ENCODE assay signal across 27 cellular contexts in the genomic region with DNA sequence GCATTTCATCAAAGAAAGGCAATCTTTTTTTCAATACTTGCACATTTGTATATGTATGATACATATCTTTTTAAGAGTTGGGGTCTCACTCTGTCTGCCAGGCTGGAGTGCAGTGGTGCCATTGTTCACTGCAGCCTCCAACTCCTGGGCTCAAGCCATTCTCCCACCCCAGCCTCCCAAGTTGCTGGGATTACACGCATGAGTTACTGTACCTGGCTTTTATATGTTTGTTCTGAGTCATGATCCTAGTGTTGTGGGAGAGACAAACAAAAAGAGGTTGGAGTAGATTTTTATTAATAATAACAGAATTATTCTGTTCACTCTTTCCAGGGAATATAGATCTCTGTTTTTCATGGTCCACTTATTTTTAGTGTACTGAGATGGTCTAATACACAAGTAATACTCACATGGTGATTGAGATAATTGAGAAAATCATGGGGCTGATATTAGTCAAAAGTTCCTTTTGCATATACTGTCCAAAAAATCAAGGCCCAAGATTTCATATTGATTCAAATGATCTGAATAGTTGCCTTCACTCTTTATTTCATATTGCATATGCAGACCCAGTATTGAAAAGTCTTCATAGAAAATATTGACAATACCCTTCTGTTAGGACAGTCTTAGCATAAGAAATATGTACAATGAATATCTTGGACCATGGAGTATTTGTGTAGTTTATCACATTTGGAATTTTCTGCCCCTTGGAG.
DNase-seq lines count a peak whose midpoint lies in the region; ATAC-seq and TF ChIP-seq lines count a peak whose summit lies in the region.
"Had no signal": no experiment of that assay in that cellular context is flagged by ENCODE, and none has a peak within 500 bp of the region (broad histone marks: within the 10 kb centered on the region; RNA-seq: fewer than 3 reads in every experiment).

No MANE protein-coding gene starts in this region.

- H3K27me3 Mint-ChIP-seq in progenitor cell of endocrine pancreas (no peaks in the 10 kb centered on the region), chondrocyte (ENCODE audit: low read depth) (no peaks in the 10 kb centered on the region)
- H3K27me3 Mint-ChIP-seq: activated naive CD8-positive, alpha-beta T cell treated with anti-CD3 and anti-CD28 coated beads for 36 hours; IgD-negative memory B cell; memory B cell had no signal

- no peaks in the 10 kb centered on the region for H3F3A ChIP-seq in PC-3 (ENCODE audit: low read length, unreplicated experiment)

- peak overlapping the region; percentile 79 for H3K27ac ChIP-seq in PC-3 (ENCODE audit: low read length)
- peak overlapping the region; percentile 28 for H3K27ac ChIP-seq in epithelial cell of prostate
- H3K27ac ChIP-seq: neutrophil had no signal

- peaks cover 63% of the 10 kb centered on the region for H3K4me1 ChIP-seq in PC-3 (ENCODE audit: insufficient read depth, low read length)

- no peaks in the 10 kb centered on the region for H3K9me3 Mint-ChIP-seq in progenitor cell of endocrine pancreas (ENCODE audit: low read depth)
- no peaks in the 10 kb centered on the region for H3K9me3 Mint-ChIP-seq in chondrocyte (ENCODE audit: low read depth)
- H3K9me3 Mint-ChIP-seq: activated naive CD8-positive, alpha-beta T cell treated with anti-CD3 and anti-CD28 coated beads for 36 hours; IgD-negative memory B cell; memory B cell; T-helper 2 cell treated with Interferon-gamma antibody and Interleukin-4, amounts not matched to agents 5 μg/mL and 100 μg/mL, for 36 hours had no signal

- DNase-seq in COLO668 (lab: John Stamatoyannopoulos, UW; ENCODE audit: unreplicated experiment) (peak; percentile 13), PC-3 (peak; percentile 85), epithelial cell of prostate (ENCODE audit: low read depth, low spot score) (no peak), progenitor cell of endocrine pancreas (ENCODE audit: low spot score, unreplicated experiment) (no peak), hypothalamus (lab: John Stamatoyannopoulos, UW) (no peak), chondrocyte (ENCODE audit: low spot score) (no peak), NCI-H187 treated with DMSO at 0.1 percent for 48 hours (lab: John Stamatoyannopoulos, UW) (no peak)
- DNase-seq: activated CD4-positive, alpha-beta T cell treated with anti-CD3 and anti-CD28 coated beads for 4 hours; activated effector memory CD4-positive, alpha-beta T cell treated with anti-CD3 and anti-CD28 coated beads, Interleukin-2, amount 50 U/mL, for 16 hours; activated naive CD8-positive, alpha-beta T cell treated with anti-CD3 and anti-CD28 coated beads for 36 hours; central memory CD4-positive, alpha-beta T cell; dermis blood vessel endothelial cell; DND-41; glutamatergic neuron; kidney glomerular epithelial cell; NCI-H1092 treated with DMSO at 0.1 percent for 48 hours; NCI-H2081 treated with DMSO at 0.1 percent for 48 hours; NCI-H446; NCI-H774; retina; Right ventricle myocardium superior; stimulated activated CD4-positive, alpha-beta T cell treated with anti-CD3 and anti-CD28 coated beads, Interleukin-2, amount 100 ng/mL, for 24 hours had no signal

- peak overlapping the region; percentile 37; the same call in 1 of the 2 replicates for H3K4me3 ChIP-seq in PC-3 (ENCODE audit: low read length)

- H3K79me2 ChIP-seq in PC-3 (ENCODE audit: low read length), result peaks cover 72% of the 10 kb centered on the region

- BruUV-seq in PC-3 (replicated peaks; lab: Mats Ljungman, UMichigan), result no TSS peak

- peak overlapping the region; percentile 83 for H3K27ac Mint-ChIP-seq in progenitor cell of endocrine pancreas
- H3K27ac Mint-ChIP-seq in chondrocyte (ENCODE audit: unreplicated experiment), result no peak overlapping the region
- H3K27ac Mint-ChIP-seq: activated naive CD8-positive, alpha-beta T cell treated with anti-CD3 and anti-CD28 coated beads for 36 hours; IgD-negative memory B cell; memory B cell; T-helper 2 cell treated with Interferon-gamma antibody and Interleukin-4, amounts not matched to agents 5 μg/mL and 100 μg/mL, for 36 hours had no signal

- H2AFZ ChIP-seq in PC-3 (ENCODE audit: low read length), result no peak overlapping the region

- intact Hi-C loops in PC-3 (cut with micrococcal nuclease), result loop anchor here (5.0 kb wide), 1 partner anchor 99 kb away; no protein-coding TSS in a partner anchor

- H3K9me3 ChIP-seq in PC-3 (ENCODE audit: low read length), result no peaks in the 10 kb centered on the region
- H3K9me3 ChIP-seq: neutrophil had no signal

- H3K36me3 Mint-ChIP-seq in progenitor cell of endocrine pancreas (ENCODE audit: insufficient read depth) (no peaks in the 10 kb centered on the region), chondrocyte (ENCODE audit: low read depth) (no peaks in the 10 kb centered on the region)
- H3K36me3 Mint-ChIP-seq: activated naive CD8-positive, alpha-beta T cell treated with anti-CD3 and anti-CD28 coated beads for 36 hours; IgD-negative memory B cell; memory B cell had no signal

- ATAC-seq in PC-3, result peak; percentile 66
- no peak for ATAC-seq in GM19463 (IDR thresholded peaks at IDR 0.05; ENCODE audit: unreplicated experiment)

- POLR2A ChIA-PET in PC-3 (lab: Charles Lee; ENCODE audit: unreplicated experiment), result no interaction called here

- no peaks in the 10 kb centered on the region for H3K27me3 ChIP-seq in PC-3 (ENCODE audit: low read length)
- H3K27me3 ChIP-seq: neutrophil had no signal

- H3K9me2 ChIP-seq in PC-3 (replicated peaks; ENCODE audit: low read length), result no peaks in the 10 kb centered on the region

- H3K9ac ChIP-seq in PC-3 (ENCODE audit: low read length), result peak overlapping the region; percentile 16

- no peaks in the 10 kb centered on the region for H3K36me3 ChIP-seq in PC-3 (ENCODE audit: low read depth, low read length)
- H3K36me3 ChIP-seq: neutrophil had no signal

- H3K4me2 ChIP-seq in PC-3 (ENCODE audit: low read length), result peak overlapping the region; percentile 65

- TF ChIP-seq CTCF in PC-3 (conservative IDR thresholded peaks at IDR 0.05; ENCODE audit: low read depth, low read length), result no peak
- no peak for TF ChIP-seq CTCF in progenitor cell of endocrine pancreas (IDR thresholded peaks at IDR 0.05; ENCODE audit: unreplicated experiment)
- no peak for TF ChIP-seq CTCF in chondrocyte (IDR thresholded peaks at IDR 0.05)

- H3K4me3 Mint-ChIP-seq in progenitor cell of endocrine pancreas (ENCODE audit: low read depth) (no peak overlapping the region), chondrocyte (ENCODE audit: unreplicated experiment) (no peak overlapping the region)
- H3K4me3 Mint-ChIP-seq: activated naive CD8-positive, alpha-beta T cell treated with anti-CD3 and anti-CD28 coated beads for 36 hours; IgD-negative memory B cell; memory B cell; T-helper 2 cell treated with Interferon-gamma antibody and Interleukin-4, amounts not matched to agents 5 μg/mL and 100 μg/mL, for 36 hours had no signal

- CTCF ChIA-PET in PC-3 (lab: Charles Lee), result no interaction called here

- H3K4me1 Mint-ChIP-seq in progenitor cell of endocrine pancreas (ENCODE audit: low read depth) (peaks cover 59% of the 10 kb centered on the region), chondrocyte (ENCODE audit: low read depth) (peaks cover 36% of the 10 kb centered on the region)

- peaks cover 13% of the 10 kb centered on the region for H4K20me1 ChIP-seq in PC-3 (ENCODE audit: low read length)

Comparison
In these comparisons a context has a peak if more than half of its experiments do, and no peak if none do; other contexts are left out.
1. DNase-seq: peak in COLO668 (single experiment) and PC-3 (single experiment); none in epithelial cell of prostate (single experiment), progenitor cell of endocrine pancreas (single experiment), hypothalamus (0 of 51), chondrocyte (single experiment) and NCI-H187 treated with DMSO at 0.1 percent for 48 hours (single experiment).